Comparison of ENCODE assay signal across 16 cellular contexts in the genomic region with DNA sequence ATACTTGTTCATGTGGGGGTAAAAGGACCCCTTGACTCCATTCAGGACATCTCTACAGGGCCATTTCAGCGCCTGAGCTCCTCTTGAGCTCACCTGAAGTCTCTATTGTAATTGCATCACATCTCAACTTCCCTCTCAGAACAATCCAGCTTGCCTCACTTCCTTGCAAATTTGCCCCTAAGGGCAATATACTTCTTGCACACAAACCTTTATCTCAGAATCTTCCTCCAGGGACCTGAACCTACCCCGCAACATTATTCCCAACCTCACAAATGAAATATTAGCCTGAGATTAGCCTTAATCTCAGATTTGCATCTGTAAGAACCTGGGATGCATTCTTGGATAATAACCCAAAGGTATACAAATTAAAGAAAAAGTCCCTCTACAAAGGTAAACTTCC.
DNase-seq lines count a peak whose midpoint lies in the region; ATAC-seq and TF ChIP-seq lines count a peak whose summit lies in the region.
"Had no signal": no experiment of that assay in that cellular context is flagged by ENCODE, and none has a peak within 500 bp of the region (broad histone marks: within the 10 kb centered on the region; RNA-seq: fewer than 3 reads in every experiment).

No MANE protein-coding gene starts in this region.

- peak overlapping the region; percentile 21 for H3K27ac Mint-ChIP-seq in endothelial cell (ENCODE audit: unreplicated experiment)
- H3K27ac Mint-ChIP-seq: B cell; CD8-positive, alpha-beta T cell; GM23338 had no signal

- no peak overlapping the region for H2AFZ ChIP-seq in SK-N-SH (ENCODE audit: low read depth)
- H2AFZ ChIP-seq in trophoblast cell (ENCODE audit: insufficient read depth, low read length, poor library complexity), result no peak overlapping the region
- H2AFZ ChIP-seq: GM23338 had no signal

- no peak overlapping the region for H3K14ac ChIP-seq in trophoblast cell (ENCODE audit: low read length)

- WGBS in SK-N-SH (ENCODE audit: low lambda C conversion rate), result 10% methylated on average over 2 of the region's 2 CpGs
- no CpG with 5 or more reads among the region's 2 CpGs for WGBS in trophoblast cell (ENCODE audit: extremely low coverage, insufficient coverage, insufficient read length)
- 62 to 84% (median 80%) methylated on average over 2 of the region's 2 CpGs for WGBS in spleen, 5 donors

- H2BK120ac ChIP-seq in trophoblast cell (ENCODE audit: insufficient read depth, low read length, poor library complexity), result no peak overlapping the region

- H4K91ac ChIP-seq in trophoblast cell (ENCODE audit: low read depth, low read length), result no peak overlapping the region

- H3K4me1 ChIP-seq in SK-N-SH (ENCODE audit: control insufficient read depth in 1 of 2, insufficient read depth in 2 of 2, low read depth in 1 of 2, low read length in 1 of 2) (no peaks in the 10 kb centered on the region), trophoblast cell (ENCODE audit: control insufficient read depth in 1 of 2, insufficient read depth in 2 of 2, low read length in 2 of 2) (peaks cover 3 to 9% of the 10 kb centered on the region in 2 experiments), spleen (no peaks in the 10 kb centered on the region)

- H3K18ac ChIP-seq in trophoblast cell (ENCODE audit: low read length), result no peak overlapping the region

- intact Hi-C loops in spleen (cut with DNase I; ENCODE audit: low total_unique reads) (no loop called here), head of caudate nucleus (cut with DNase I) (no loop called here)

- no peak overlapping the region for H2AK5ac ChIP-seq in trophoblast cell (ENCODE audit: low read length)

- no peak overlapping the region for H2BK5ac ChIP-seq in trophoblast cell (ENCODE audit: low read depth, low read length, poor library complexity)

- H4K12ac ChIP-seq in trophoblast cell (ENCODE audit: low read depth, low read length), result no peak overlapping the region

- peaks cover 14% of the 10 kb centered on the region for H3K79me1 ChIP-seq in trophoblast cell (ENCODE audit: low read length)

- H3K79me2 ChIP-seq in SK-N-SH (ENCODE audit: insufficient read depth), result no peaks in the 10 kb centered on the region
- peaks cover 2% of the 10 kb centered on the region for H3K79me2 ChIP-seq in trophoblast cell (ENCODE audit: control insufficient read depth, insufficient read depth, low read length, poor library complexity)

- CTCF ChIA-PET in SK-N-SH (lab: Yijun Ruan, JAX), result no interaction called here

- no peaks in the 10 kb centered on the region for H3K4me1 Mint-ChIP-seq in endothelial cell (ENCODE audit: unreplicated experiment)
- H3K4me1 Mint-ChIP-seq: GM23338 had no signal

- no peak for TF ChIP-seq RAD21 in SK-N-SH (IDR thresholded peaks at IDR 0.05; ENCODE audit: low read length)

- H3K23ac ChIP-seq in trophoblast cell (ENCODE audit: low read length), result no peak overlapping the region

- ATAC-seq in SK-N-SH treated with all-trans-retinoic acid at 6 μM for 48 hours, result no peak
- ATAC-seq: CD8-positive, alpha-beta T cell; GM23338 had no signal

- H3K4me3 ChIP-seq in SK-N-SH (ENCODE audit: low read depth in 2 of 2, low read length in 1 of 2) (no peak overlapping the region), trophoblast cell (ENCODE audit: low read depth, low read length) (no peak overlapping the region), spleen (no peak overlapping the region)
- H3K4me3 ChIP-seq: BLaER1 treated with 17β-estradiol and CSF1 and Interleukin-3, amounts not matched to agents 10 nM and 100 nM; GM23338 had no signal

- H3K9ac ChIP-seq in SK-N-SH (no peak overlapping the region), trophoblast cell (ENCODE audit: low read length) (no peak overlapping the region)
- H3K9ac ChIP-seq: BLaER1 treated with 17β-estradiol and CSF1 and Interleukin-3, amounts not matched to agents 10 nM and 100 nM had no signal

- H3K27me3 ChIP-seq in SK-N-SH (ENCODE audit: insufficient read depth), result no peaks in the 10 kb centered on the region
- no peaks in the 10 kb centered on the region for H3K27me3 ChIP-seq in trophoblast cell (ENCODE audit: insufficient read depth, low read length)
- no peaks in the 10 kb centered on the region for H3K27me3 ChIP-seq in spleen (replicated peaks in 1 of 7)
- H3K27me3 ChIP-seq: BLaER1 treated with 17β-estradiol and CSF1 and Interleukin-3, amounts not matched to agents 10 nM and 100 nM had no signal

- H3K4me3 Mint-ChIP-seq in endothelial cell (ENCODE audit: unreplicated experiment), result no peak overlapping the region
- H3K4me3 Mint-ChIP-seq: B cell; CD8-positive, alpha-beta T cell; GM23338 had no signal

- TF ChIP-seq EP300 in SK-N-SH (IDR thresholded peaks at IDR 0.05; ENCODE audit: borderline replicate concordance in 1 of 2, low read depth in 1 of 2, low read length in 1 of 2), result no peak

- H3F3A ChIP-seq in SK-N-SH (replicated peaks; ENCODE audit: insufficient read depth), result peaks cover 4% of the 10 kb centered on the region

- H3K36me3 ChIP-seq in SK-N-SH (replicated peaks in 1 of 2; ENCODE audit: control insufficient read depth in 1 of 2, insufficient read depth in 2 of 2, low read length in 1 of 2) (no peaks in the 10 kb centered on the region), trophoblast cell (ENCODE audit: control insufficient read depth in 1 of 2, insufficient read depth in 2 of 2, low read length in 2 of 2) (no peaks in the 10 kb centered on the region), spleen (no peaks in the 10 kb centered on the region)
- H3K36me3 ChIP-seq: BLaER1 treated with 17β-estradiol and CSF1 and Interleukin-3, amounts not matched to agents 10 nM and 100 nM had no signal

- TF ChIP-seq POLR2A in spleen (IDR thresholded peaks at IDR 0.05), result no peak

- H3K36me3 Mint-ChIP-seq in endothelial cell (ENCODE audit: low read depth, unreplicated experiment), result no peaks in the 10 kb centered on the region
- H3K36me3 Mint-ChIP-seq: CD8-positive, alpha-beta T cell had no signal

- DNase-seq in SK-N-SH (no peak), endothelial cell (ENCODE audit: low spot score) (no peak), trophoblast cell (peak; percentile 69 to 98), KG1 (lab: John Stamatoyannopoulos, UW) (no peak), spleen (no peak), head of caudate nucleus (no peak)
- DNase-seq: 8988T; CD8-positive, alpha-beta T cell; DMS153; DMS79 treated with DMSO at 0.1 percent for 48 hours; GF-D8; HCEC 1CT had no signal

- no peak overlapping the region for H4K8ac ChIP-seq in trophoblast cell (ENCODE audit: low read depth, low read length)

- no peak overlapping the region for H2BK12ac ChIP-seq in trophoblast cell (ENCODE audit: low read length)

- H3K27ac ChIP-seq in SK-N-SH (ENCODE audit: low read depth in 2 of 2, low read length in 1 of 2) (peak overlapping the region; percentile 34 to 72; a peak in 3 of 4 replicates), trophoblast cell (ENCODE audit: low read depth, low read length) (no peak overlapping the region), spleen (no peak overlapping the region)
- H3K27ac ChIP-seq: BLaER1 treated with 17β-estradiol and CSF1 and Interleukin-3, amounts not matched to agents 10 nM and 100 nM had no signal

- H3K9me3 ChIP-seq in SK-N-SH (no peaks in the 10 kb centered on the region), trophoblast cell (ENCODE audit: insufficient read depth, low read depth, low read length) (peaks cover 2% of the 10 kb centered on the region), spleen (no peaks in the 10 kb centered on the region)
- H3K9me3 ChIP-seq: BLaER1 treated with 17β-estradiol and CSF1 and Interleukin-3, amounts not matched to agents 10 nM and 100 nM had no signal

- H3K9me3 Mint-ChIP-seq in endothelial cell (ENCODE audit: unreplicated experiment), result no peaks in the 10 kb centered on the region
- H3K9me3 Mint-ChIP-seq: CD8-positive, alpha-beta T cell; GM23338 had no signal

- TF ChIP-seq CTCF in SK-N-SH (IDR thresholded peaks at IDR 0.05) (no peak), endothelial cell (IDR thresholded peaks at IDR 0.05; ENCODE audit: unreplicated experiment) (no peak), spleen (IDR thresholded peaks at IDR 0.05 in 8 of 11, conservative IDR thresholded peaks at IDR 0.05 in 3 of 11) (no peak)

- peaks cover 5% of the 10 kb centered on the region for H3K27me3 Mint-ChIP-seq in endothelial cell (ENCODE audit: unreplicated experiment)

- POLR2A ChIA-PET in SK-N-SH (lab: Yijun Ruan, JAX), result no interaction called here

- H4K20me1 ChIP-seq in SK-N-SH (ENCODE audit: insufficient read depth), result no peaks in the 10 kb centered on the region
- H4K20me1 ChIP-seq: BLaER1 treated with 17β-estradiol and CSF1 and Interleukin-3, amounts not matched to agents 10 nM and 100 nM had no signal

- no peaks in the 10 kb centered on the region for H3K9me2 ChIP-seq in SK-N-SH

- H3K4me2 ChIP-seq in SK-N-SH, result no peak overlapping the region
- no peak overlapping the region for H3K4me2 ChIP-seq in trophoblast cell (ENCODE audit: low read length)
- H3K4me2 ChIP-seq: BLaER1 treated with 17β-estradiol and CSF1 and Interleukin-3, amounts not matched to agents 10 nM and 100 nM; GM23338 had no signal

- H3K4ac ChIP-seq in trophoblast cell (ENCODE audit: low read depth, low read length), result no peak overlapping the region

TF ChIP-seq in SK-N-SH, 30 proteins besides CTCF, POLR2A, EP300 and RAD21:
- TF ChIP-seq TCF12 (IDR thresholded peaks at IDR 0.05) (no peak), POLR2AphosphoS5 (IDR thresholded peaks at IDR 0.05; ENCODE audit: low read depth, low read length) (no peak), RFX5 (IDR thresholded peaks at IDR 0.05; ENCODE audit: low read length) (no peak)
- TF ChIP-seq, protein P1, sequence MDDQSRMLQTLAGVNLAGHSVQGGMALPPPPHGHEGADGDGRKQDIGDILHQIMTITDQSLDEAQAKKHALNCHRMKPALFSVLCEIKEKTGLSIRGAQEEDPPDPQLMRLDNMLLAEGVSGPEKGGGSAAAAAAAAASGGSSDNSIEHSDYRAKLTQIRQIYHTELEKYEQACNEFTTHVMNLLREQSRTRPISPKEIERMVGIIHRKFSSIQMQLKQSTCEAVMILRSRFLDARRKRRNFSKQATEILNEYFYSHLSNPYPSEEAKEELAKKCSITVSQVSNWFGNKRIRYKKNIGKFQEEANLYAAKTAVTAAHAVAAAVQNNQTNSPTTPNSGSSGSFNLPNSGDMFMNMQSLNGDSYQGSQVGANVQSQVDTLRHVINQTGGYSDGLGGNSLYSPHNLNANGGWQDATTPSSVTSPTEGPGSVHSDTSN (IDR thresholded peaks at IDR 0.05), result no peak
TF ChIP-seq in SK-N-SH: peak in this region for 0.

Comparison
In these comparisons a context has a peak if more than half of its experiments do, and no peak if none do; other contexts are left out.
1. DNase-seq: peak in trophoblast cell (2 of 2); none in SK-N-SH (single experiment), endothelial cell (single experiment), KG1 (single experiment), spleen (single experiment) and head of caudate nucleus (0 of 42).
2. H3K27ac ChIP-seq: peak in SK-N-SH (2 of 2); none in trophoblast cell (single experiment) and spleen (0 of 8).